In the genomic region with DNA sequence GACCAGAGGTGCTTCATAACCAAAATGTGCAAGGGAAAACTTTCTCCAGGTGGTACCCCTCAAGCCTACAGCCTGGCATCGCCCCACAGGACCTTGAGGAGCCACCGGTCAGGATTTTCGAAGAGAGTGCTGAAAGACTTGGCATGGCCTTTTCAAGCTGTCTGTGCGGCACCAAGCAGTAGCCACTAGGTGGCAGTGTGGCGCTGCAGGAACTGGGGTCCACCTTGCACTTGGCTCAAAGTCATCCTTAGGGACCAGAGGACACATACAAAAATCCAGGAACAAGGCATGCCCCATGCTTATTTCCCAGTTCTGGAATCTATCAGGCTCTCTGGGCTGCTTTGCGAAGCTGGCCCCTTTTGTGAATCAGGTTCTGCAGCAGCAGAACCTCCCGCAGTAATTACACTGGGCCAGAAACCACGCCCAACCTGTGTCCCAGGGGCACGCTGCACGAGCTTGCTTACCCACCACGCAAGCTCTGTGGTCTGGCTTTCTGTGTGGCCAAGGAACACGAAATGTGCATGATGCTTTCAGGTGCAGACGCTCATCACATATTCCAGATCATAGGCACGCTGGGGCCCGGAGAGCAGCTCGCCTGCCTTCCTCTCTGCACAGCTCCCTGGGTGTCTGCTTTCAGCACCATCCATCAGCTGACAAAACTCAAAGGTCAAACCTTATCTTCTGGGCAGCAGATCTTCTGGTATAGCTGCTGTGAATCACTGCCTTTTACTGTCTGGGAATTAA, we compare ENCODE assay signal across 9 cellular contexts.
A peak's percentile ranks its signal among the peaks of the same experiment; 100 is the strongest.
DNase-seq lines count a peak whose midpoint lies in the region; ATAC-seq, FAIRE-seq and TF ChIP-seq lines count a peak whose summit lies in the region.
"Had no signal": no experiment of that assay in that cellular context is flagged by ENCODE, and none has a peak within 500 bp of the region (broad histone marks: within the 10 kb centered on the region; RNA-seq: fewer than 3 reads in every experiment).

No MANE protein-coding gene starts in this region.

- peaks cover 83% of the 10 kb centered on the region for H3K36me3 Mint-ChIP-seq in Caco-2 (ENCODE audit: insufficient read depth, unreplicated experiment)

- peaks cover 14% of the 10 kb centered on the region for H3K4me1 ChIP-seq in Caco-2
- no peaks in the 10 kb centered on the region for H3K4me1 ChIP-seq in pancreas
- peaks cover 0 to 5% (median 2%) of the 10 kb centered on the region in 4 donors for H3K4me1 ChIP-seq in tibial artery

- no peak for FAIRE-seq in pancreas (lab: Jason Lieb, UNC)

- no TSS peak for BruUV-seq in Caco-2 (replicated peaks; lab: Mats Ljungman, UMichigan)

- WGBS in pancreas, 2 donors, result 43 to 46% methylated on average over 16 of the region's 16 CpGs

- peaks cover 20% of the 10 kb centered on the region for H3K4me1 Mint-ChIP-seq in Caco-2 (ENCODE audit: low read depth, unreplicated experiment)

- CTCF ChIA-PET in Caco-2 (lab: Charles Lee), result interaction anchor here (0.6 to 2.0 kb wide), 14 partner anchors 10 to 606 kb away, joined by 3 to 14 read pairs (median 4); a partner anchor contains a TSS

- H3K4me3 ChIP-seq in Caco-2 (ENCODE audit: low read depth, low read length), result no peak overlapping the region
- H3K4me3 ChIP-seq in pancreas, result no peak overlapping the region
- no peak overlapping the region for H3K4me3 ChIP-seq in tibial artery

- peak; percentile 90 to 98 for TF ChIP-seq CTCF in Caco-2 (IDR thresholded peaks at IDR 0.05; ENCODE audit: insufficient read depth in 1 of 2, low read depth in 1 of 2, low read length in 1 of 2, severe bottlenecking in 1 of 2, unreplicated experiment in 1 of 2)
- peak; percentile 97 to 99 (median 98) for TF ChIP-seq CTCF in pancreas (IDR thresholded peaks at IDR 0.05)
- peak; percentile 93 to 97 for TF ChIP-seq CTCF in tibial artery (IDR thresholded peaks at IDR 0.05)

- H3K4me3 Mint-ChIP-seq in Caco-2 (ENCODE audit: unreplicated experiment), result peak overlapping the region; percentile 32
- H3K4me3 Mint-ChIP-seq: dendritic cell treated with granulocyte-macrophage colony-stimulating factor and Interleukin-4, amounts not matched to agents 40 ng/mL and 50 ng/mL, for 4 days had no signal

- in situ Hi-C loops in SK-MEL-5 (cut with HindIII; ENCODE audit: low pct_unique_long_range_greater_than_20kb, low sequenced_read_pairs), result no loop called here

- H3K27me3 ChIP-seq in Caco-2 (replicated peaks; ENCODE audit: control insufficient read depth, insufficient read depth, low read length), result no peaks in the 10 kb centered on the region
- H3K27me3 ChIP-seq in pancreas, result no peaks in the 10 kb centered on the region
- peaks cover 0 to 15% of the 10 kb centered on the region in 2 donors for H3K27me3 ChIP-seq in tibial artery

- POLR2A ChIA-PET in Caco-2 (lab: Charles Lee), result no interaction called here

- H3K9me3 ChIP-seq in Caco-2 (no peaks in the 10 kb centered on the region), pancreas (no peaks in the 10 kb centered on the region), tibial artery (no peaks in the 10 kb centered on the region)

- ATAC-seq in GM21367 (IDR thresholded peaks at IDR 0.05; ENCODE audit: unreplicated experiment) (peak; percentile 78), pancreas (peak; percentile 84 to 96 (median 91))

- H3K27ac Mint-ChIP-seq in Caco-2 (ENCODE audit: unreplicated experiment), result peak overlapping the region; percentile 87
- H3K27ac Mint-ChIP-seq: dendritic cell treated with granulocyte-macrophage colony-stimulating factor and Interleukin-4, amounts not matched to agents 40 ng/mL and 50 ng/mL, for 4 days had no signal

- no peaks in the 10 kb centered on the region for H3K27me3 Mint-ChIP-seq in Caco-2 (ENCODE audit: insufficient read depth, unreplicated experiment)

- H3K9me3 Mint-ChIP-seq in Caco-2 (ENCODE audit: unreplicated experiment), result no peaks in the 10 kb centered on the region
- H3K9me3 Mint-ChIP-seq: dendritic cell treated with granulocyte-macrophage colony-stimulating factor and Interleukin-4, amounts not matched to agents 40 ng/mL and 50 ng/mL, for 4 days had no signal

- DNase-seq in Caco-2 (peak; percentile 78 to 86), M059J (ENCODE audit: low read depth) (peak; percentile 69), SK-MEL-5 (ENCODE audit: low read depth, low spot score) (peak; percentile 88), globus pallidus (ENCODE audit: low spot score) (peak; percentile 80), pancreas (peak; percentile 66 to 94 (median 88)), tibial artery (peak; percentile 83 to 92)
- peak; percentile 74 for DNase-seq in activated naive CD4-positive, alpha-beta T cell treated with Interleukin-2 at 50 U/mL for 16 hours

- H3K36me3 ChIP-seq in Caco-2 (ENCODE audit: control insufficient read depth, insufficient read depth, low read length) (0 out of 2 replicates have a peak, but pooled peaks cover 1% of the 10 kb centered on the region), pancreas (peaks cover 0 to 13% (median 0%) of the 10 kb centered on the region in 3 donors), tibial artery (peaks cover 0 to 21% (median 7%) of the 10 kb centered on the region in 3 donors)

- H3K27ac ChIP-seq in pancreas (no peak overlapping the region), tibial artery (no peak overlapping the region)

- intact Hi-C loops in Caco-2 (cut with micrococcal nuclease; ENCODE audit: unreplicated experiment) (loop anchor here (1.0 to 5.0 kb wide), 3 partner anchors 84 to 607 kb away; no protein-coding TSS in a partner anchor), pancreas (cut with DNase I) (loop anchor here in 2 of 3 donors (2.0 to 10.0 kb wide), 2 partner anchors 200 to 606 kb away; no protein-coding TSS in a partner anchor), tibial artery (cut with DNase I; ENCODE audit: low total_unique reads) (loop anchor here (5.0 kb wide), 1 partner anchor 199 kb away; no protein-coding TSS in a partner anchor)
